9 cellular contexts compared by ENCODE assay signal in genomic region chr20:34562643-34563042, GRCh38. TPM values are rescaled to one million over a fixed set of nuclear protein-coding genes. Genes with fewer than 3 reads are reported as not detected.
DNase-seq lines count a peak whose midpoint lies in the region; ATAC-seq, FAIRE-seq and TF ChIP-seq lines count a peak whose summit lies in the region.
"Had no signal": no experiment of that assay in that cellular context is flagged by ENCODE, and none has a peak within 500 bp of the region (broad histone marks: within the 10 kb centered on the region; RNA-seq: fewer than 3 reads in every experiment).

No MANE protein-coding gene starts in this region.

- no peak overlapping the region for H3K27ac ChIP-seq in endothelial cell of umbilical vein (ENCODE audit: insufficient read depth, low read depth, low read length)

- no peaks in the 10 kb centered on the region for H3K4me1 ChIP-seq in endothelial cell of umbilical vein (ENCODE audit: control insufficient read depth, extremely low read depth, insufficient read depth, low read length)

- no peaks in the 10 kb centered on the region for H4K20me1 ChIP-seq in endothelial cell of umbilical vein (replicated peaks; ENCODE audit: control insufficient read depth, extremely low read depth, insufficient read depth, low read length)

- CTCF ChIA-PET in activated CD8-positive, alpha-beta T cell treated with anti-CD3 and anti-CD28 coated beads for 36 hours (lab: Charles Lee), result interaction anchor here (1.2 to 2.6 kb wide), 6 partner anchors 143 to 207 kb away, joined by 3 to 9 read pairs (median 5); no protein-coding TSS in a partner anchor
- CTCF ChIA-PET in activated CD8-positive, alpha-beta T cell treated with anti-CD3 and anti-CD28 coated beads, Interleukin-2, amount 10 ng/mL, durations not matched to agents 7 days and 5 days (lab: Charles Lee), result interaction anchor here (0.7 to 3.1 kb wide), 11 partner anchors 8 to 250 kb away, joined by 3 to 23 read pairs (median 6); no protein-coding TSS in a partner anchor
- CTCF ChIA-PET in endothelial cell of umbilical vein (lab: Charles Lee), result interaction anchor here (0.8 to 2.7 kb wide), 14 partner anchors 9 to 372 kb away, joined by 3 to 23 read pairs (median 6); partner anchors contain the start of gene TP53INP2

- POLR2A ChIA-PET in activated CD8-positive, alpha-beta T cell treated with anti-CD3 and anti-CD28 coated beads for 36 hours (lab: Charles Lee), result interaction anchor here (0.7 to 1.4 kb wide), 3 partner anchors 9 to 47 kb away, joined by 3 read pairs; no protein-coding TSS in a partner anchor
- POLR2A ChIA-PET in activated CD8-positive, alpha-beta T cell treated with anti-CD3 and anti-CD28 coated beads, Interleukin-2, amount 10 ng/mL, durations not matched to agents 7 days and 5 days (lab: Charles Lee), result interaction anchor here (1.4 kb wide), 1 partner anchor 9 kb away, joined by 5 read pairs; no protein-coding TSS in a partner anchor
- POLR2A ChIA-PET in endothelial cell of umbilical vein (lab: Charles Lee), result no interaction called here

- DNase-seq in activated CD8-positive, alpha-beta T cell treated with anti-CD3 and anti-CD28 coated beads for 36 hours, result peak; percentile 33
- DNase-seq in activated CD8-positive, alpha-beta T cell treated with anti-CD3 and anti-CD28 coated beads, Interleukin-2, amount 10 ng/mL, durations not matched to agents 7 days and 5 days, result no peak
- DNase-seq in NCI-H1930 (lab: John Stamatoyannopoulos, UW) (peak; percentile 18 to 61), endothelial cell of umbilical vein (ENCODE audit: low read depth, low spot score) (peak; percentile 39), GM19238 (ENCODE audit: insufficient read length, low spot score) (no peak)
- DNase-seq in stimulated activated naive CD8-positive, alpha-beta T cell treated with anti-CD3 and anti-CD28 coated beads, Interleukin-15, amount 100 ng/mL, for 72 hours, result peak in 1 of 2 donors; percentile 36

- TF ChIP-seq CTCF in activated CD8-positive, alpha-beta T cell treated with anti-CD3 and anti-CD28 coated beads for 36 hours (IDR thresholded peaks at IDR 0.05), result peak; percentile 37
- peak; percentile 64 to 83 for TF ChIP-seq CTCF in endothelial cell of umbilical vein (IDR thresholded peaks at IDR 0.05; ENCODE audit: extremely low read depth in 1 of 2, insufficient read depth in 1 of 2, low read depth in 1 of 2, low read length in 2 of 2)

- no TSS peak for BruUV-seq in endothelial cell of umbilical vein (replicated peaks; lab: Mats Ljungman, UMichigan)

- H3K4me1 Mint-ChIP-seq in activated CD8-positive, alpha-beta T cell treated with anti-CD3 and anti-CD28 coated beads for 36 hours (ENCODE audit: low read depth), result peaks cover 8% of the 10 kb centered on the region
- peaks cover 10% of the 10 kb centered on the region for H3K4me1 Mint-ChIP-seq in activated CD8-positive, alpha-beta T cell treated with anti-CD3 and anti-CD28 coated beads, Interleukin-2, amount 10 ng/mL, durations not matched to agents 7 days and 5 days (ENCODE audit: low read depth)
- H3K4me1 Mint-ChIP-seq in stimulated activated naive CD8-positive, alpha-beta T cell treated with anti-CD3 and anti-CD28 coated beads, Interleukin-15, amount 100 ng/mL, for 72 hours, result peaks cover 15% of the 10 kb centered on the region

- no peaks in the 10 kb centered on the region for H3K36me3 Mint-ChIP-seq in activated CD8-positive, alpha-beta T cell treated with anti-CD3 and anti-CD28 coated beads for 36 hours (ENCODE audit: low read depth)
- peaks cover 3% of the 10 kb centered on the region for H3K36me3 Mint-ChIP-seq in activated CD8-positive, alpha-beta T cell treated with anti-CD3 and anti-CD28 coated beads, Interleukin-2, amount 10 ng/mL, durations not matched to agents 7 days and 5 days (ENCODE audit: low read depth)

- dilution Hi-C loops in endothelial cell of umbilical vein (cut with MboI; ENCODE audit: extremely low pct_ligation_motif_present, low sequenced_read_pairs), result no loop called here

- H3K27me3 Mint-ChIP-seq in activated CD8-positive, alpha-beta T cell treated with anti-CD3 and anti-CD28 coated beads for 36 hours, result no peaks in the 10 kb centered on the region
- no peaks in the 10 kb centered on the region for H3K27me3 Mint-ChIP-seq in activated CD8-positive, alpha-beta T cell treated with anti-CD3 and anti-CD28 coated beads, Interleukin-2, amount 10 ng/mL, durations not matched to agents 7 days and 5 days (ENCODE audit: low read depth)
- no peaks in the 10 kb centered on the region for H3K27me3 Mint-ChIP-seq in stimulated activated naive CD8-positive, alpha-beta T cell treated with anti-CD3 and anti-CD28 coated beads, Interleukin-15, amount 100 ng/mL, for 72 hours
- H3K27me3 Mint-ChIP-seq: central memory CD8-positive, alpha-beta T cell had no signal

- no peaks in the 10 kb centered on the region for H3K9me1 ChIP-seq in endothelial cell of umbilical vein (replicated peaks; ENCODE audit: control insufficient read depth, extremely low read depth, insufficient read depth, low read length)

- no peak for ATAC-seq in activated CD8-positive, alpha-beta T cell treated with anti-CD3 and anti-CD28 coated beads for 36 hours
- ATAC-seq in activated CD8-positive, alpha-beta T cell treated with anti-CD3 and anti-CD28 coated beads, Interleukin-2, amount 10 ng/mL, durations not matched to agents 7 days and 5 days, result no peak
- ATAC-seq in stimulated activated naive CD8-positive, alpha-beta T cell treated with anti-CD3 and anti-CD28 coated beads, Interleukin-15, amount 100 ng/mL, for 72 hours, result peak; percentile 44
- no peak for ATAC-seq in HG02642 (IDR thresholded peaks at IDR 0.05; ENCODE audit: poor library complexity, unreplicated experiment)
- no peak for ATAC-seq in HG02763 (IDR thresholded peaks at IDR 0.05; ENCODE audit: unreplicated experiment)

- no peak overlapping the region for H2AFZ ChIP-seq in endothelial cell of umbilical vein (ENCODE audit: low read depth, low read length)

- H3K27ac Mint-ChIP-seq in activated CD8-positive, alpha-beta T cell treated with anti-CD3 and anti-CD28 coated beads for 36 hours, result no peak overlapping the region
- H3K27ac Mint-ChIP-seq in activated CD8-positive, alpha-beta T cell treated with anti-CD3 and anti-CD28 coated beads, Interleukin-2, amount 10 ng/mL, durations not matched to agents 7 days and 5 days, result no peak overlapping the region
- no peak overlapping the region for H3K27ac Mint-ChIP-seq in stimulated activated naive CD8-positive, alpha-beta T cell treated with anti-CD3 and anti-CD28 coated beads, Interleukin-15, amount 100 ng/mL, for 72 hours

- H3K9me3 Mint-ChIP-seq in activated CD8-positive, alpha-beta T cell treated with anti-CD3 and anti-CD28 coated beads for 36 hours, result no peaks in the 10 kb centered on the region
- H3K9me3 Mint-ChIP-seq in activated CD8-positive, alpha-beta T cell treated with anti-CD3 and anti-CD28 coated beads, Interleukin-2, amount 10 ng/mL, durations not matched to agents 7 days and 5 days (ENCODE audit: insufficient read depth), result no peaks in the 10 kb centered on the region
- H3K9me3 Mint-ChIP-seq in stimulated activated naive CD8-positive, alpha-beta T cell treated with anti-CD3 and anti-CD28 coated beads, Interleukin-15, amount 100 ng/mL, for 72 hours, result no peaks in the 10 kb centered on the region
- H3K9me3 Mint-ChIP-seq: central memory CD8-positive, alpha-beta T cell had no signal

- H3K27me3 ChIP-seq in endothelial cell of umbilical vein (ENCODE audit: control insufficient read depth in 2 of 2, insufficient read depth in 2 of 2, low read length in 2 of 2), result no peaks in the 10 kb centered on the region

- no peak overlapping the region for H3K9ac ChIP-seq in endothelial cell of umbilical vein (replicated peaks; ENCODE audit: extremely low read depth, insufficient read depth, low read length)

- no peak for TF ChIP-seq POLR2A in endothelial cell of umbilical vein (IDR thresholded peaks at IDR 0.05; ENCODE audit: low read depth, low read length)

- peak; percentile 79 for FAIRE-seq in endothelial cell of umbilical vein (lab: Jason Lieb, UNC)

- intact Hi-C loops in activated CD8-positive, alpha-beta T cell treated with anti-CD3 and anti-CD28 coated beads for 36 hours (cut with micrococcal nuclease), result no loop called here
- intact Hi-C loops in endothelial cell of umbilical vein (cut with micrococcal nuclease), result loop anchor here (1.0 kb wide), 1 partner anchor 207 kb away; no protein-coding TSS in a partner anchor

- H3K4me3 Mint-ChIP-seq in activated CD8-positive, alpha-beta T cell treated with anti-CD3 and anti-CD28 coated beads for 36 hours, result no peak overlapping the region
- H3K4me3 Mint-ChIP-seq in activated CD8-positive, alpha-beta T cell treated with anti-CD3 and anti-CD28 coated beads, Interleukin-2, amount 10 ng/mL, durations not matched to agents 7 days and 5 days, result no peak overlapping the region
- no peak overlapping the region for H3K4me3 Mint-ChIP-seq in stimulated activated naive CD8-positive, alpha-beta T cell treated with anti-CD3 and anti-CD28 coated beads, Interleukin-15, amount 100 ng/mL, for 72 hours
- H3K4me3 Mint-ChIP-seq: central memory CD8-positive, alpha-beta T cell had no signal

- no peaks in the 10 kb centered on the region for H3K36me3 ChIP-seq in endothelial cell of umbilical vein (ENCODE audit: control insufficient read depth in 2 of 2, extremely low read depth in 1 of 2, insufficient read depth in 2 of 2, low read length in 2 of 2)

- no peaks in the 10 kb centered on the region for H3K79me2 ChIP-seq in endothelial cell of umbilical vein (ENCODE audit: control insufficient read depth, insufficient read depth, low read length)

- H3K9me3 ChIP-seq in endothelial cell of umbilical vein (replicated peaks; ENCODE audit: control insufficient read depth, insufficient read depth, low read length), result no peaks in the 10 kb centered on the region

- no peak overlapping the region for H3K4me2 ChIP-seq in endothelial cell of umbilical vein (ENCODE audit: insufficient read depth, low read length)

- H3K4me3 ChIP-seq in endothelial cell of umbilical vein (replicated peaks in 1 of 3; ENCODE audit: insufficient read depth in 1 of 3, low read depth in 1 of 3, low read length in 3 of 3), result no peak overlapping the region

RNA-seq across cellular contexts. Expression of gene MAP1LC3A, which starts 4.1 kb away (rescaled TPM):
- 1 to 10 TPM in 1 of 2 experiments, under 1 TPM in 1; 0.92 to 1.0 TPM for total RNA-seq in activated CD8-positive, alpha-beta T cell treated with anti-CD3 and anti-CD28 coated beads for 36 hours
- 1 to 10 TPM; 1.4 to 1.6 TPM for total RNA-seq in activated CD8-positive, alpha-beta T cell treated with anti-CD3 and anti-CD28 coated beads, Interleukin-2, amount 10 ng/mL, durations not matched to agents 7 days and 5 days
- 32.1 and 32.7 TPM in 2 replicates for total RNA-seq in endothelial cell of umbilical vein
- 39.8 and 54.1 TPM in 2 replicates for polyA plus RNA-seq in endothelial cell of umbilical vein
- polyA plus RNA-seq in endothelial cell of umbilical vein (2011; cell fraction: cytosol; rRNA removed), result 12.5 and 26.1 TPM in 2 replicates
- polyA plus RNA-seq in endothelial cell of umbilical vein (2011; cell fraction: nucleus; rRNA removed), result 75.2 and 90.4 TPM in 2 replicates
- polyA plus RNA-seq in endothelial cell of umbilical vein (2012), result 23.2 and 47.2 TPM in 2 replicates
- polyA minus RNA-seq in endothelial cell of umbilical vein, result 5.8 and 6.9 TPM in 2 replicates
- not detected for polyA minus RNA-seq in endothelial cell of umbilical vein (2011; cell fraction: cytosol; rRNA and poly(A)+ RNA removed)
- polyA minus RNA-seq in endothelial cell of umbilical vein (2011; cell fraction: nucleus; rRNA and poly(A)+ RNA removed), result 7.1 and 25.6 TPM in 2 replicates

RNA-seq across cellular contexts. Expression of gene DYNLRB1, which starts 46.4 kb away (rescaled TPM):
- 10 to 100 TPM; 66.6 to 70.9 TPM for total RNA-seq in activated CD8-positive, alpha-beta T cell treated with anti-CD3 and anti-CD28 coated beads for 36 hours
- 100 to 1,000 TPM in 1 of 2 experiments, 10 to 100 TPM in 1; 91.9 to 103 TPM for total RNA-seq in activated CD8-positive, alpha-beta T cell treated with anti-CD3 and anti-CD28 coated beads, Interleukin-2, amount 10 ng/mL, durations not matched to agents 7 days and 5 days
- 133 and 142 TPM in 2 replicates for total RNA-seq in endothelial cell of umbilical vein
- 238 and 245 TPM in 2 replicates for polyA plus RNA-seq in endothelial cell of umbilical vein
- 271 and 367 TPM in 2 replicates for polyA plus RNA-seq in endothelial cell of umbilical vein (2011; cell fraction: cytosol; rRNA removed)
- polyA plus RNA-seq in endothelial cell of umbilical vein (2011; cell fraction: nucleus; rRNA removed), result 104 and 127 TPM in 2 replicates
- polyA plus RNA-seq in endothelial cell of umbilical vein (2012), result 327 and 368 TPM in 2 replicates
- polyA minus RNA-seq in endothelial cell of umbilical vein, result 207 and 226 TPM in 2 replicates
- 73.9 TPM for polyA minus RNA-seq in endothelial cell of umbilical vein (2011; cell fraction: cytosol; rRNA and poly(A)+ RNA removed)
- 46.8 and 47.4 TPM in 2 replicates for polyA minus RNA-seq in endothelial cell of umbilical vein (2011; cell fraction: nucleus; rRNA and poly(A)+ RNA removed)

Comparison
In these comparisons a context has a peak if more than half of its experiments do, and no peak if none do; other contexts are left out.
1. DNase-seq: peak in activated CD8-positive, alpha-beta T cell treated with anti-CD3 and anti-CD28 coated beads for 36 hours (single experiment), NCI-H1930 (2 of 2) and endothelial cell of umbilical vein (single experiment); none in activated CD8-positive, alpha-beta T cell treated with anti-CD3 and anti-CD28 coated beads, Interleukin-2, amount 10 ng/mL, durations not matched to agents 7 days and 5 days (single experiment) and GM19238 (single experiment).
2. RNA of gene MAP1LC3A, which starts 4.1 kb away (total RNA-seq): 32.1 to 32.7 TPM in endothelial cell of umbilical vein; 1.4 to 1.6 TPM in activated CD8-positive, alpha-beta T cell treated with anti-CD3 and anti-CD28 coated beads, Interleukin-2, amount 10 ng/mL, durations not matched to agents 7 days and 5 days and 0.92 to 1.0 TPM in activated CD8-positive, alpha-beta T cell treated with anti-CD3 and anti-CD28 coated beads for 36 hours; every median in the first group is over 10 times any median in the second.